8 cellular contexts compared by ENCODE assay signal in the genomic region with DNA sequence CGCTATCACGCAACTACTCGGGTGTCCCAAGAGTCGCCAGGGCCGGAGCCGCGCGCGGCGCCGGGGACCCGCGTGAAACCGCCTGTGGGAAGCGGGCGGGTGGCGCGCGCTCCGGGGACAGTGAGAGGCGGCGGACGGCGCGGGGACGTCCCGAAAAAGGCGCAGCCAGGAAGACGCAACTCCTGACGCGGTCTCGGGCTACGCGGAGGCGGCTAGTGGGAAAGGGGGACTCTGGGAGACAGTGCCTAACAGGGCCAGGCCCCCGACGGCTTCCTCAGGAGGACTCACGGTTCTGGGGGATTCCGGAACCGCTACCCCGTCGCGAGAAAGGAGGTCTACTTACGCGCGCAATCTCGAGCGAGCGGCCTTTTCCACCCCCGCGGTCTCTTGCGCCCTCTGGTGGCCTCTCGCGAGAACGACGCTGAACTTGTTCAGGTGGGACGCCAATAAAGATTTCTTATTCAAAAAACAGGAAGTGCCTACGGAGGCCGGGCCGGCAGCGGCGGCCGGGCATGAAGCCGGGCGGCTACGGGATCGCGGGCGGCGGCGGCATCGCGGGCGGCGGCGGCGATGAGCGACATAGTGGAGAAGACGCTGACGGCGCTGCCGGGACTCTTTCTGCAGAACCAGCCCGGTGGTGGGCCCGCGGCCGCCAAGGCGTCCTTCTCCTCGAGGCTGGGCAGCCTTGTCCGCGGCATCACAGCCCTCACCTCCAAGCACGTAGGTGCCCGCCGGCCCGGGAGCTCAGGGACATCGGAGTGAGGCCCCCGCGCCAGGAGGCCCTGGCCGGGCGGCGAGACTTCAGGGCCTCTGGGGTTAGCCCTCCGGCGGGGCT. TPM values are rescaled to one million over a fixed set of nuclear protein-coding genes. Genes with fewer than 3 reads are reported as not detected.
DNase-seq lines count a peak whose midpoint lies in the region; ATAC-seq lines count a peak whose summit lies in the region.

Gene AP4E1 (plus strand): TSS at position 475 of the 835 bp plus-strand sequence. CDS start 96 bp downstream, at position 571.

- DNase-seq in DMS79 (lab: John Stamatoyannopoulos, UW) (peak; percentile 62), OCI-M2 (lab: John Stamatoyannopoulos, UW; ENCODE audit: unreplicated experiment) (peak; percentile 56), activated T-cell treated with anti-CD3 and anti-CD28 coated beads for 4 hours (peak; percentile 94), epithelial cell of prostate (ENCODE audit: low read depth, low spot score) (peak; percentile 34), mucosa of gallbladder (ENCODE audit: low spot score) (peak; percentile 91)
- peak; percentile 94 for DNase-seq in Jurkat, Clone E6-1 (ENCODE audit: low read depth, low spot score)
- peak; percentile 85 for DNase-seq in stimulated activated CD8-positive, alpha-beta memory T cell treated with anti-CD3 and anti-CD28 coated beads, Interleukin-4, amount 100 ng/mL, for 24 hours (ENCODE audit: low read depth)

- peak within 1 kb of the TSS; percentile 95 for H3K27ac ChIP-seq in epithelial cell of prostate

- peak within 1 kb of the TSS; percentile 87 for H3K4me3 ChIP-seq in Jurkat, Clone E6-1 (ENCODE audit: low read length)

- ATAC-seq in GM21619 (IDR thresholded peaks at IDR 0.05; ENCODE audit: unreplicated experiment) = peak; percentile 49

RNA-seq across cellular contexts. Expression of gene AP4E1, which starts in this region (rescaled TPM):
- polyA plus RNA-seq in Jurkat, Clone E6-1 (2012; ENCODE audit: insufficient read depth, insufficient read length) = 5.4 TPM
- 7.3 TPM for total RNA-seq in mucosa of gallbladder

Comparison
In these comparisons a context has a peak if more than half of its experiments do, and no peak if none do; other contexts are left out.
1. Peak in every context shown above with its lines: DNase-seq, ATAC-seq, H3K4me3 ChIP-seq and H3K27ac ChIP-seq.
2. DNase-seq: peak in every context shown above with its lines; median percentile 94 in Jurkat, Clone E6-1; 94 in activated T-cell treated with anti-CD3 and anti-CD28 coated beads for 4 hours; 91 in mucosa of gallbladder; 85 in stimulated activated CD8-positive, alpha-beta memory T cell treated with anti-CD3 and anti-CD28 coated beads, Interleukin-4, amount 100 ng/mL, for 24 hours; 62 in DMS79; 56 in OCI-M2; 34 in epithelial cell of prostate.